1 cellular context compared by ENCODE assay signal in genomic region chr14:29028973-29029582, GRCh38.
TF ChIP-seq lines count a peak whose summit lies in the region.

No MANE protein-coding gene starts in this region.

TF ChIP-seq in HepG2, 621 proteins besides CTCF, POLR2A, EP300 and RAD21 (continued from another document and continues in another):
- TF ChIP-seq IRX3 (CRISPR knock-in tag; IDR thresholded peaks at IDR 0.05; ENCODE audit: borderline replicate concordance, low read depth) (peak; percentile 68; the same call in 1 of the 2 replicates), ZNF724P (CRISPR knock-in tag; IDR thresholded peaks at IDR 0.05; ENCODE audit: borderline replicate concordance) (peak; percentile 89; the same call in 1 of the 2 replicates), AHR (CRISPR knock-in tag; IDR thresholded peaks at IDR 0.05) (no peak; the same call in 1 of the 2 replicates), ZNF253 (CRISPR knock-in tag; IDR thresholded peaks at IDR 0.05; ENCODE audit: borderline replicate concordance) (no peak), TCF12 (IDR thresholded peaks at IDR 0.05) (no peak), TCF12 (CRISPR knock-in tag; IDR thresholded peaks at IDR 0.05) (peak; percentile 50; the same call in 1 of the 2 replicates), ZUFSP (CRISPR knock-in tag; IDR thresholded peaks at IDR 0.05; ENCODE audit: borderline replicate concordance) (no peak), ZNF367 (CRISPR knock-in tag; IDR thresholded peaks at IDR 0.05; ENCODE audit: borderline replicate concordance) (no peak), KDM5A (IDR thresholded peaks at IDR 0.05; ENCODE audit: borderline replicate concordance, low read length) (no peak), PRDM10 (CRISPR knock-in tag; IDR thresholded peaks at IDR 0.05; ENCODE audit: low read depth) (peak; percentile 74; the same call in 1 of the 2 replicates), ZNF335 (CRISPR knock-in tag; IDR thresholded peaks at IDR 0.05) (peak; percentile 76; the same call in 1 of the 2 replicates), ZFP36L1 (CRISPR knock-in tag; IDR thresholded peaks at IDR 0.05) (no peak), ZNF790 (CRISPR knock-in tag; IDR thresholded peaks at IDR 0.05; ENCODE audit: borderline replicate concordance) (no peak), HES4 (CRISPR knock-in tag; IDR thresholded peaks at IDR 0.05; ENCODE audit: borderline replicate concordance) (peak; percentile 23; the same call in 1 of the 2 replicates), ATF5 (CRISPR knock-in tag; IDR thresholded peaks at IDR 0.05; ENCODE audit: low read depth) (no peak), SRSF1 (optimal IDR thresholded peaks at IDR 0.05; ENCODE audit: low read depth, low read length) (no peak), ZBTB21 (CRISPR knock-in tag; IDR thresholded peaks at IDR 0.05) (no peak), GFI1 (CRISPR knock-in tag; IDR thresholded peaks at IDR 0.05; ENCODE audit: borderline replicate concordance) (peak; percentile 22; the same call in 1 of the 2 replicates), AHDC1 (CRISPR knock-in tag; IDR thresholded peaks at IDR 0.05; ENCODE audit: borderline replicate concordance) (peak; percentile 100), HMG20A (CRISPR knock-in tag; IDR thresholded peaks at IDR 0.05; ENCODE audit: borderline replicate concordance) (peak; percentile 86; the same call in 1 of the 2 replicates), HDAC2 (CRISPR knock-in tag; IDR thresholded peaks at IDR 0.05) (peak; percentile 95), ZNF792 (CRISPR knock-in tag; IDR thresholded peaks at IDR 0.05) (peak; percentile 98), ZNF441 (CRISPR knock-in tag; IDR thresholded peaks at IDR 0.05; ENCODE audit: borderline replicate concordance) (peak; percentile 92; the same call in 1 of the 2 replicates), ZNF20 (CRISPR knock-in tag; IDR thresholded peaks at IDR 0.05) (no peak), ZNF235 (CRISPR knock-in tag; IDR thresholded peaks at IDR 0.05; ENCODE audit: borderline replicate concordance) (peak; percentile 75; the same call in 1 of the 2 replicates), CREB1 (IDR thresholded peaks at IDR 0.05) (no peak), CREB1 (CRISPR knock-in tag; IDR thresholded peaks at IDR 0.05) (no peak; the same call in 1 of the 2 replicates), KLF13 (CRISPR knock-in tag; IDR thresholded peaks at IDR 0.05) (no peak), TGIF2 (CRISPR knock-in tag; IDR thresholded peaks at IDR 0.05) (no peak), SP2 (CRISPR knock-in tag; IDR thresholded peaks at IDR 0.05) (no peak), ZNF546 (CRISPR knock-in tag; conservative IDR thresholded peaks at IDR 0.05) (peak; percentile 83; the same call in 1 of the 2 replicates), FOXK1 (CRISPR knock-in tag; IDR thresholded peaks at IDR 0.05; ENCODE audit: borderline replicate concordance, low read depth) (peak; percentile 99)
- TF ChIP-seq, protein P1, sequence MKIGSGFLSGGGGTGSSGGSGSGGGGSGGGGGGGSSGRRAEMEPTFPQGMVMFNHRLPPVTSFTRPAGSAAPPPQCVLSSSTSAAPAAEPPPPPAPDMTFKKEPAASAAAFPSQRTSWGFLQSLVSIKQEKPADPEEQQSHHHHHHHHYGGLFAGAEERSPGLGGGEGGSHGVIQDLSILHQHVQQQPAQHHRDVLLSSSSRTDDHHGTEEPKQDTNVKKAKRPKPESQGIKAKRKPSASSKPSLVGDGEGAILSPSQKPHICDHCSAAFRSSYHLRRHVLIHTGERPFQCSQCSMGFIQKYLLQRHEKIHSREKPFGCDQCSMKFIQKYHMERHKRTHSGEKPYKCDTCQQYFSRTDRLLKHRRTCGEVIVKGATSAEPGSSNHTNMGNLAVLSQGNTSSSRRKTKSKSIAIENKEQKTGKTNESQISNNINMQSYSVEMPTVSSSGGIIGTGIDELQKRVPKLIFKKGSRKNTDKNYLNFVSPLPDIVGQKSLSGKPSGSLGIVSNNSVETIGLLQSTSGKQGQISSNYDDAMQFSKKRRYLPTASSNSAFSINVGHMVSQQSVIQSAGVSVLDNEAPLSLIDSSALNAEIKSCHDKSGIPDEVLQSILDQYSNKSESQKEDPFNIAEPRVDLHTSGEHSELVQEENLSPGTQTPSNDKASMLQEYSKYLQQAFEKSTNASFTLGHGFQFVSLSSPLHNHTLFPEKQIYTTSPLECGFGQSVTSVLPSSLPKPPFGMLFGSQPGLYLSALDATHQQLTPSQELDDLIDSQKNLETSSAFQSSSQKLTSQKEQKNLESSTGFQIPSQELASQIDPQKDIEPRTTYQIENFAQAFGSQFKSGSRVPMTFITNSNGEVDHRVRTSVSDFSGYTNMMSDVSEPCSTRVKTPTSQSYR (CRISPR knock-in tag; IDR thresholded peaks at IDR 0.05; ENCODE audit: borderline replicate concordance): peak; percentile 100
- TF ChIP-seq, protein P2, sequence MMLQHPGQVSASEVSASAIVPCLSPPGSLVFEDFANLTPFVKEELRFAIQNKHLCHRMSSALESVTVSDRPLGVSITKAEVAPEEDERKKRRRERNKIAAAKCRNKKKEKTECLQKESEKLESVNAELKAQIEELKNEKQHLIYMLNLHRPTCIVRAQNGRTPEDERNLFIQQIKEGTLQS (CRISPR knock-in tag; IDR thresholded peaks at IDR 0.05): peak; percentile 93
- TF ChIP-seq, protein P3, sequence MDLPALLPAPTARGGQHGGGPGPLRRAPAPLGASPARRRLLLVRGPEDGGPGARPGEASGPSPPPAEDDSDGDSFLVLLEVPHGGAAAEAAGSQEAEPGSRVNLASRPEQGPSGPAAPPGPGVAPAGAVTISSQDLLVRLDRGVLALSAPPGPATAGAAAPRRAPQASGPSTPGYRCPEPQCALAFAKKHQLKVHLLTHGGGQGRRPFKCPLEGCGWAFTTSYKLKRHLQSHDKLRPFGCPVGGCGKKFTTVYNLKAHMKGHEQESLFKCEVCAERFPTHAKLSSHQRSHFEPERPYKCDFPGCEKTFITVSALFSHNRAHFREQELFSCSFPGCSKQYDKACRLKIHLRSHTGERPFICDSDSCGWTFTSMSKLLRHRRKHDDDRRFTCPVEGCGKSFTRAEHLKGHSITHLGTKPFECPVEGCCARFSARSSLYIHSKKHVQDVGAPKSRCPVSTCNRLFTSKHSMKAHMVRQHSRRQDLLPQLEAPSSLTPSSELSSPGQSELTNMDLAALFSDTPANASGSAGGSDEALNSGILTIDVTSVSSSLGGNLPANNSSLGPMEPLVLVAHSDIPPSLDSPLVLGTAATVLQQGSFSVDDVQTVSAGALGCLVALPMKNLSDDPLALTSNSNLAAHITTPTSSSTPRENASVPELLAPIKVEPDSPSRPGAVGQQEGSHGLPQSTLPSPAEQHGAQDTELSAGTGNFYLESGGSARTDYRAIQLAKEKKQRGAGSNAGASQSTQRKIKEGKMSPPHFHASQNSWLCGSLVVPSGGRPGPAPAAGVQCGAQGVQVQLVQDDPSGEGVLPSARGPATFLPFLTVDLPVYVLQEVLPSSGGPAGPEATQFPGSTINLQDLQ (CRISPR knock-in tag; IDR thresholded peaks at IDR 0.05): 0 out of 2 replicates have a peak, but pooled peaks have one; percentile 37
- TF ChIP-seq, protein P4, sequence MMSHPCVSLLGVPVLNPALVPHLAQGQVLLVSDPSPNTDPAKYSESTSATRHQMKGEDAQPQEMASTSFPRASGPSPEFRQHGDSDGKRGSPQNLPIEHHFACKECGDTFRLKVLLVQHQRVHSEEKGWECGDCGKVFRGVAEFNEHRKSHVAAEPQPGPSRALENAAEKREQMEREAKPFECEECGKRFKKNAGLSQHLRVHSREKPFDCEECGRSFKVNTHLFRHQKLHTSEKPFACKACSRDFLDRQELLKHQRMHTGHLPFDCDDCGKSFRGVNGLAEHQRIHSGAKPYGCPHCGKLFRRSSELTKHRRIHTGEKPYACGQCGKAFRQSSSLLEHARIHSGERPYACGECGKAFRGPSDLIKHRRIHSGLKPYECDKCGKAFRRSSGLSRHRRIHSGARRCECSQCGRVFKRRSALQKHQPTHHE (CRISPR knock-in tag; IDR thresholded peaks at IDR 0.05; ENCODE audit: borderline replicate concordance): peak; percentile 88; the same call in 1 of the 2 replicates
- TF ChIP-seq, protein P5, sequence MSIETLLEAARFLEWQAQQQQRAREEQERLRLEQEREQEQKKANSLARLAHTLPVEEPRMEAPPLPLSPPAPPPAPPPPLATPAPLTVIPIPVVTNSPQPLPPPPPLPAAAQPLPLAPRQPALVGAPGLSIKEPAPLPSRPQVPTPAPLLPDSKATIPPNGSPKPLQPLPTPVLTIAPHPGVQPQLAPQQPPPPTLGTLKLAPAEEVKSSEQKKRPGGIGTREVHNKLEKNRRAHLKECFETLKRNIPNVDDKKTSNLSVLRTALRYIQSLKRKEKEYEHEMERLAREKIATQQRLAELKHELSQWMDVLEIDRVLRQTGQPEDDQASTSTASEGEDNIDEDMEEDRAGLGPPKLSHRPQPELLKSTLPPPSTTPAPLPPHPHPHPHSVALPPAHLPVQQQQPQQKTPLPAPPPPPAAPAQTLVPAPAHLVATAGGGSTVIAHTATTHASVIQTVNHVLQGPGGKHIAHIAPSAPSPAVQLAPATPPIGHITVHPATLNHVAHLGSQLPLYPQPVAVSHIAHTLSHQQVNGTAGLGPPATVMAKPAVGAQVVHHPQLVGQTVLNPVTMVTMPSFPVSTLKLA (IDR thresholded peaks at IDR 0.05): no peak
